8 cellular contexts compared by ENCODE assay signal in genomic region chr6:23414204-23414501, GRCh38.
A peak's percentile ranks its signal among the peaks of the same experiment; 100 is the strongest.
DNase-seq lines count a peak whose midpoint lies in the region; ATAC-seq lines count a peak whose summit lies in the region.

No MANE protein-coding gene starts in this region.

- H3K27me3 Mint-ChIP-seq in effector memory CD8-positive, alpha-beta T cell = no peaks in the 10 kb centered on the region

- no peaks in the 10 kb centered on the region for H3K36me3 Mint-ChIP-seq in effector memory CD8-positive, alpha-beta T cell (ENCODE audit: insufficient read depth)

- DNase-seq in NCI-H146 (lab: John Stamatoyannopoulos, UW) (peak; percentile 30), dermis microvascular lymphatic vessel endothelial cell (ENCODE audit: low read depth in 2 of 2) (peak; percentile 86 to 95), putamen (ENCODE audit: low spot score) (peak; percentile 19), NOMO-1 (lab: John Stamatoyannopoulos, UW; ENCODE audit: unreplicated experiment in 2 of 2) (no peak), islet precursor cell (no peak)
- no peak for DNase-seq in effector memory CD8-positive, alpha-beta T cell
- DNase-seq in activated CD8-positive, alpha-beta memory T cell treated with anti-CD3 and anti-CD28 coated beads, Interleukin-2, amount 50 U/mL, for 48 hours = no peak

- H3K4me3 Mint-ChIP-seq in effector memory CD8-positive, alpha-beta T cell = no peak overlapping the region

- H3K4me1 Mint-ChIP-seq in effector memory CD8-positive, alpha-beta T cell (ENCODE audit: low read depth in 2 of 2) = no peaks in the 10 kb centered on the region

- peaks cover 9 to 10% of the 10 kb centered on the region in 2 donors for H3K9me3 Mint-ChIP-seq in effector memory CD8-positive, alpha-beta T cell

- no peak overlapping the region for H3K27ac Mint-ChIP-seq in effector memory CD8-positive, alpha-beta T cell

- peak; percentile 66 for ATAC-seq in GM18870 (IDR thresholded peaks at IDR 0.05; ENCODE audit: unreplicated experiment)
- ATAC-seq in effector memory CD8-positive, alpha-beta T cell (replicated peaks) = no peak

Comparison
In these comparisons a context has a peak if more than half of its experiments do, and no peak if none do; other contexts are left out.
1. DNase-seq: peak in NCI-H146 (single experiment), dermis microvascular lymphatic vessel endothelial cell (2 of 2) and putamen (single experiment); none in effector memory CD8-positive, alpha-beta T cell (0 of 3), NOMO-1 (0 of 2), activated CD8-positive, alpha-beta memory T cell treated with anti-CD3 and anti-CD28 coated beads, Interleukin-2, amount 50 U/mL, for 48 hours (single experiment) and islet precursor cell (single experiment).